In genomic region chr18:49859006-49859359, GRCh38 we compare ENCODE assay signal across 2 cellular contexts.
TF ChIP-seq lines count a peak whose summit lies in the region.

No MANE protein-coding gene starts in this region.

TF ChIP-seq in HEK293, 187 proteins besides CTCF, POLR2A, EP300 and RAD21:
- no peak for TF ChIP-seq PATZ1 (tag by site-specific recombination; IDR thresholded peaks at IDR 0.05)
- no peak for TF ChIP-seq ZNF112 (tag by site-specific recombination; IDR thresholded peaks at IDR 0.05)
- TF ChIP-seq ZSCAN18 (tag by site-specific recombination; IDR thresholded peaks at IDR 0.05), result no peak

TF ChIP-seq in HepG2, 621 proteins besides CTCF, POLR2A, EP300 and RAD21:
- TF ChIP-seq CSRNP2 (CRISPR knock-in tag; conservative IDR thresholded peaks at IDR 0.05; ENCODE audit: low read depth) (no peak), ZMYM4 (CRISPR knock-in tag; IDR thresholded peaks at IDR 0.05) (0 out of 2 replicates have a peak, but pooled peaks have one; percentile 4), ZNF781 (CRISPR knock-in tag; IDR thresholded peaks at IDR 0.05; ENCODE audit: borderline replicate concordance, not compliant biosample characterization) (no peak), THYN1 (CRISPR knock-in tag; IDR thresholded peaks at IDR 0.05; ENCODE audit: borderline replicate concordance, low read depth) (no peak), ZNF616 (CRISPR knock-in tag; IDR thresholded peaks at IDR 0.05; ENCODE audit: low read depth) (no peak), ZNF879 (CRISPR knock-in tag; IDR thresholded peaks at IDR 0.05) (no peak), ZNF652 (CRISPR knock-in tag; IDR thresholded peaks at IDR 0.05; ENCODE audit: borderline replicate concordance, low read depth) (0 out of 2 replicates have a peak, but pooled peaks have one; percentile 4), BRF2 (CRISPR knock-in tag; IDR thresholded peaks at IDR 0.05) (no peak), CCAR2 (optimal IDR thresholded peaks at IDR 0.05; ENCODE audit: low read depth, low read length) (no peak), ZSCAN21 (CRISPR knock-in tag; IDR thresholded peaks at IDR 0.05; ENCODE audit: borderline replicate concordance) (no peak), RBAK (CRISPR knock-in tag; IDR thresholded peaks at IDR 0.05) (no peak), ZNF34 (CRISPR knock-in tag; IDR thresholded peaks at IDR 0.05; ENCODE audit: borderline replicate concordance) (no peak)
TF ChIP-seq in HepG2: peak in this region for 2.
